13 cellular contexts compared by ENCODE assay signal in genomic region chr12:25001311-25001710, GRCh38.
"Had no signal": no experiment of that assay in that cellular context is flagged by ENCODE, and none has a peak within 500 bp of the region (broad histone marks: within the 10 kb centered on the region; RNA-seq: fewer than 3 reads in every experiment).

No MANE protein-coding gene starts in this region.

- H3K27ac Mint-ChIP-seq: activated naive CD4-positive, alpha-beta T cell treated with anti-CD3 and anti-CD28 coated beads, Interleukin-2, amount 50 U/mL, for 24 hours; endodermal cell; natural killer cell had no signal

- H3K36me3 Mint-ChIP-seq: activated naive CD4-positive, alpha-beta T cell treated with anti-CD3 and anti-CD28 coated beads, Interleukin-2, amount 50 U/mL, for 24 hours; natural killer cell had no signal

- H3K4me3 ChIP-seq: mucosa of descending colon, right atrium auricular region, skin epidermis, tibial nerve had no signal

- H3K27ac ChIP-seq: brain microvascular endothelial cell, right atrium auricular region, skin epidermis, tibial nerve had no signal

- H3K27me3 ChIP-seq: brain microvascular endothelial cell, right atrium auricular region, tibial nerve had no signal

- H3K9me3 ChIP-seq: mucosa of descending colon, right atrium auricular region, tibial nerve had no signal

- H3K36me3 ChIP-seq: brain microvascular endothelial cell, right atrium auricular region, tibial nerve had no signal

- H3K9me3 Mint-ChIP-seq: activated naive CD4-positive, alpha-beta T cell treated with anti-CD3 and anti-CD28 coated beads, Interleukin-2, amount 50 U/mL, for 24 hours; endodermal cell; natural killer cell had no signal

- H3K4me1 Mint-ChIP-seq: endodermal cell had no signal

- H3K4me3 Mint-ChIP-seq: activated naive CD4-positive, alpha-beta T cell treated with anti-CD3 and anti-CD28 coated beads, Interleukin-2, amount 50 U/mL, for 24 hours; endodermal cell; natural killer cell had no signal

- DNase-seq: activated T-cell treated with anti-CD3 and anti-CD28 coated beads, Interleukin-2, amount 50 U/mL, for 1 hour; amniotic stem cell; brain microvascular endothelial cell; endodermal cell; glutamatergic neuron; mucosa of descending colon; natural killer cell; stimulated activated CD4-positive, alpha-beta T cell treated with anti-CD3 and anti-CD28 coated beads, Interleukin-4, amount 100 ng/mL, for 4 hours had no signal

- ATAC-seq: activated CD4-positive, CD25-positive, alpha-beta regulatory T cell treated with anti-CD3 and anti-CD28 coated beads, Interleukin-2, amount 50 U/mL, for 24 hours; mucosa of descending colon; natural killer cell had no signal
